In the genomic region with DNA sequence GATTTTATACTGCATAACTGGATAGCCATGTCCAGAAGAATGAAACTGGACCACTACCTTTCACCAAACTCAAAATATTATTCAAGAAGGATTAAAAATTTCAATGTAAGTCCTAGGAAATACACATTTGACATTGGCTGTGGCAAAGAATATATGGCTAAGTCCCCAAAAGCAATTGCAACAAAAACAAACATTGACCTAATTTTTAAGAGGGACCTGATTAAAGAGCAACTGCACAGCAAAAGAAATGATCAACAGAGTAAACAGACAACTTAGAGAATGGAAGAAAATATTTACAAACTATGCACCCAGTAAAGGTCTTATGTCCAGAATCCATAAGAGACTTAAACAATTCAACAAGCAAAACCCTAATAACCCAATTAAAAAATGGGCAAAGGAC, we compare ENCODE assay signal across 1 cellular context.
TF ChIP-seq lines count a peak whose summit lies in the region.

No MANE protein-coding gene starts in this region.

TF ChIP-seq in HepG2, 621 proteins besides CTCF, POLR2A, EP300 and RAD21 (continued from another document):
- TF ChIP-seq, protein P1, sequence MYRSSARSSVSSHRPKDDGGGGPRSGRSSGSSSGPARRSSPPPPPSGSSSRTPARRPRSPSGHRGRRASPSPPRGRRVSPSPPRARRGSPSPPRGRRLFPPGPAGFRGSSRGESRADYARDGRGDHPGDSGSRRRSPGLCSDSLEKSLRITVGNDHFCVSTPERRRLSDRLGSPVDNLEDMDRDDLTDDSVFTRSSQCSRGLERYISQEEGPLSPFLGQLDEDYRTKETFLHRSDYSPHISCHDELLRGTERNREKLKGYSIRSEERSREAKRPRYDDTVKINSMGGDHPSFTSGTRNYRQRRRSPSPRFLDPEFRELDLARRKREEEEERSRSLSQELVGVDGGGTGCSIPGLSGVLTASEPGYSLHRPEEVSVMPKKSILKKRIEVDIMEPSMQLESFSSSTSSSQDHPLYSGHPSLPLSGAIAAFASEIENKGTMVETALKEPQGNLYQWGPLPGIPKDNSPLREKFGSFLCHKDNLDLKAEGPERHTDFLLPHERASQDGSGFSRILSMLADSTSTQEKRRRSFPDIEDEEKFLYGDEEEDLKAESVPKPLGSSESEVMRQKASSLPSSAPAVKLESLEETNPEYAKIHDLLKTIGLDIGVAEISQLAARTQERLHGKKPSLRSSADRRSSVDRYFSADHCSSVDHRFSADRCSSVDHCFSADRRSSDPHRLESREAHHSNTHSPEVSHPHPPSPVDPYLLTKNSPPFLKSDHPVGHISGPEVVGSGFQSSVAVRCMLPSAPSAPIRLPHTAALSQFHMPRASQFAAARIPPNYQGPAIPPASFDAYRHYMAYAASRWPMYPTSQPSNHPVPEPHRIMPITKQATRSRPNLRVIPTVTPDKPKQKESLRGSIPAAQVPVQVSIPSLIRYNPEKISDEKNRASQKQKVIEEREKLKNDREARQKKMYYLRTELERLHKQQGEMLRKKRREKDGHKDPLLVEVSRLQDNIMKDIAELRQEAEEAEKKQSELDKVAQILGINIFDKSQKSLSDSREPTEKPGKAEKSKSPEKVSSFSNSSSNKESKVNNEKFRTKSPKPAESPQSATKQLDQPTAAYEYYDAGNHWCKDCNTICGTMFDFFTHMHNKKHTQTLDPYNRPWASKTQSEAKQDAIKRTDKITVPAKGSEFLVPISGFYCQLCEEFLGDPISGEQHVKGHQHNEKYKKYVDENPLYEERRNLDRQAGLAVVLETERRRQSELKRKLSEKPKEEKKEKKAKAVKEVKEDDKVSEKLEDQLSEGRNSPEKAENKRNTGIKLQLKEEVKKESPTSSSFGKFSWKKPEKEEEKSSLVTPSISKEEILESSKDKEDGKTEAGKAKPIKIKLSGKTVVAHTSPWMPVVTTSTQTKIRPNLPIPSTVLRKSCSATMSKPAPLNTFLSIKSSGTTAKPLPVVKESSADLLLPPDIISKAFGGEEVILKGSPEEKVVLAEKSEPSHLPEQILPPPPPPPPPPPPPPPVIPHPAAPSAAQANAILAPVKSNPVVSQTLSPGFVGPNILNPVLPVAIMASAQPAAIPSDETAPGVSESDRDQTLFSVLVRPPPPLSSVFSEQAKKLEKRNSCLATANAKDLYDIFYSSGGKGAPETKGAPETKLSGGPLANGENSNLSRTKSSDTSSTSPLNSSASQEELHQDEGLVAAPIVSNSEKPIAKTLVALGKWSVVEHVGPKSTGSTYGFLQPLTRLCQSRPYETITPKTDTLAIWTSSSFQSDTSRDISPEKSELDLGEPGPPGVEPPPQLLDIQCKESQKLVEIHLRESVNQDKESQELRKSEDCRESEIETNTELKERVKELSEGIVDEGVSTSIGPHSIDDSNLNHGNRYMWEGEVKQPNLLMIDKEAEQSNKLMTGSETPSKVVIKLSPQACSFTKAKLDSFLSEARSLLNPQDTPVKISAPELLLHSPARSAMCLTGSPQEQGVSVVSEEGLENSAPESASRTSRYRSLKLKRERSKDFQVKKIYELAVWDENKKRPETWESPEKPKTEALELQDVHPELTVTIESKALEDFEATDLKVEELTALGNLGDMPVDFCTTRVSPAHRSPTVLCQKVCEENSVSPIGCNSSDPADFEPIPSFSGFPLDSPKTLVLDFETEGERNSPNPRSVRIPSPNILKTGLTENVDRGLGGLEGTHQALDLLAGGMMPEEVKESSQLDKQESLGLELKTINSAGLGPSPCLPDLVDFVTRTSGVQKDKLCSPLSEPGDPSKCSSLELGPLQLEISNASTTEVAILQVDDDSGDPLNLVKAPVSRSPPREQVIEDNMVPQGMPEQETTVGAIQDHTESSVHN (CRISPR knock-in tag; IDR thresholded peaks at IDR 0.05): no peak
